Comparison of ENCODE assay signal across 8 cellular contexts in the genomic region with DNA sequence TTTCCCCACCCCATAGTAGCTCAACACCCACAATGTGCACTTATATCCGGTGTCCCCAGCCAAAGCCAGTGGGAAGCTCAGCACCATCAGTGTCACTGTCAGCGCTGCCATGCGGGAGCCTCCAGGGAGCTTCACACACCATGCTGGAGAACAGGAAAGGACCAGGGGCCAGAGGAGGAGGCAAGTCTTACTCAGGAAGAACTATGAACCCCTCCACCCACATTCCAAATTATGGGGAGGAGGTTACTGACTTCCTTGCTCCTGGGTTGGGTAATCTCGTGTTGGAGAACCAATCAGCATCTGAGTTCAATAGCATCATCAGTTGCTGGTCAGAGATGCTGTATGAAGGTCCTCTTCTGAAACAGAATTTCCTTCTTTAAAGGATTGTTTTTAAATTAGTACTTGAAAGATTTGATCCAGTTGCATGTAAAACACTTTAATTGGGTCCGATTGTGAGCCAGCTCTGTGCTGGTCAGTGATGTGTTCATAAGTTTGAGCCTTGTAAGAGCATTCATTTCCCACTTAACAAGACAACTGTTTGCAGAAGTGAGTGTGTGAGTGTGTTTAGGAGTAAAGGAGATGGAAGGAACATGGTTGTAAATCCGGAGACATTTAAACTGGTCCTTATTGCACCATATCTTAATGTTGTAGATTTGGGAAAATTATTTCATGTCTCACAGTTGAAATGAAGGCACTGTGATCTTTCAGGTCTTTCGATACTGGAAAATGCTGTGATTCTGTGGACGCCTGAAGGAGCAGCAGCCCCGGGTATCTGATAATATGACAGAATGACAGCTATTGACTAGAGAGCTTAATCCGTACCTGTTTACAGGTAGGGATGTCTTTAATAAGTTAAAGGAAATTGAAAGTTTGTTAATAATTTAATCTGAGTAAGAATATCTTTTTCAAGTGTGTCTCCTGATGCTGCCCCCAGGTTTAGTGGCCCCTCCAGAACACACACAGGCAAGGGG.
DNase-seq lines count a peak whose midpoint lies in the region; ATAC-seq, FAIRE-seq and TF ChIP-seq lines count a peak whose summit lies in the region.
"Not testable (repeated sequence)": the region's sequence is repeated elsewhere in the genome, so short reads cannot be mapped to it uniquely, and the experiment has no call there.

No MANE protein-coding gene starts in this region.

- not testable (repeated sequence) for TF ChIP-seq CTCF in DND-41 (IDR thresholded peaks at IDR 0.05; ENCODE audit: borderline replicate concordance, extremely low read depth, low read length, poor library complexity, severe bottlenecking); RWPE1 (conservative IDR thresholded peaks at IDR 0.05; ENCODE audit: low read depth)

- H3K79me2 ChIP-seq in DND-41 (ENCODE audit: insufficient read depth, low read length) = not testable (repeated sequence)

- not testable (repeated sequence) for TF ChIP-seq POLR2A in H54 (IDR thresholded peaks at IDR 0.05; ENCODE audit: low read depth, low read length)

- not testable (repeated sequence) for H4K20me1 ChIP-seq in DND-41 (ENCODE audit: insufficient read depth, low read length)

- not testable (repeated sequence) for H3K4me3 Mint-ChIP-seq in central memory CD8-positive, alpha-beta T cell

- not testable (repeated sequence) for H3K36me3 ChIP-seq in DND-41 (ENCODE audit: insufficient read depth, low read length)

- not testable (repeated sequence) for H3K4me1 ChIP-seq in DND-41 (ENCODE audit: insufficient read depth, low read length)

- peaks cover 11% of the 10 kb centered on the region for H3K4me1 Mint-ChIP-seq in central memory CD8-positive, alpha-beta T cell

- CTCF ChIA-PET in RWPE1 (lab: Yijun Ruan, JAX) = not testable (repeated sequence)

- not testable (repeated sequence) for H3K4me3 ChIP-seq in DND-41 (ENCODE audit: low read depth in 1 of 2, low read length in 2 of 2)

- POLR2A ChIA-PET in RWPE1 (lab: Yijun Ruan, JAX; ENCODE audit: low non-redundant PET) = not testable (repeated sequence)

- not testable (repeated sequence) for H3K9me3 Mint-ChIP-seq in central memory CD8-positive, alpha-beta T cell

- ATAC-seq in DND-41 (ENCODE audit: insufficient read depth, low read depth) (peak; percentile 72), GM19043 (IDR thresholded peaks at IDR 0.05; ENCODE audit: low read depth, unreplicated experiment) (peak; percentile 93), HG03280 (IDR thresholded peaks at IDR 0.05; ENCODE audit: unreplicated experiment) (peak; percentile 98)
- ATAC-seq in central memory CD8-positive, alpha-beta T cell (replicated peaks; ENCODE audit: extremely low read depth, poor library complexity, severe bottlenecking) = peak; percentile 97
- peak; percentile 87 for ATAC-seq in stimulated activated naive CD8-positive, alpha-beta T cell treated with anti-CD3 and anti-CD28 coated beads, Interleukin-15, Interleukin-2, amounts not matched to agents 100 U/mL and 50 U/mL, for 24 hours

- H3K27me3 Mint-ChIP-seq in central memory CD8-positive, alpha-beta T cell = peaks cover 53% of the 10 kb centered on the region

- not testable (repeated sequence) for H3K27ac ChIP-seq in DND-41 (ENCODE audit: low read length); RWPE1

- peak; percentile 95 for FAIRE-seq in H54 (lab: Jason Lieb, UNC)

- H3K4me2 ChIP-seq in DND-41 (ENCODE audit: insufficient read depth, low read length) = not testable (repeated sequence)

- H2AFZ ChIP-seq in DND-41 (ENCODE audit: low read depth, low read length) = not testable (repeated sequence)

- not testable (repeated sequence) for H3K36me3 Mint-ChIP-seq in central memory CD8-positive, alpha-beta T cell (ENCODE audit: insufficient read depth)

- not testable (repeated sequence) for H3K9me3 ChIP-seq in DND-41 (ENCODE audit: insufficient read depth, low read length, severe bottlenecking)

- not testable (repeated sequence) for DNase-seq in DND-41; H54 (ENCODE audit: insufficient read length, low spot score); central memory CD8-positive, alpha-beta T cell (ENCODE audit: low spot score in 2 of 2); stimulated activated naive CD8-positive, alpha-beta T cell treated with anti-CD3 and anti-CD28 coated beads, Interleukin-15, Interleukin-2, amounts not matched to agents 100 U/mL and 50 U/mL, for 24 hours
- peak; percentile 42 for DNase-seq in RWPE1 (ENCODE audit: low spot score)
- peak; percentile 2 for DNase-seq in kidney tubule cell (ENCODE audit: low spot score)

- H3K27ac Mint-ChIP-seq in central memory CD8-positive, alpha-beta T cell (ENCODE audit: low read depth) = peak overlapping the region; percentile 86

- peaks cover 14% of the 10 kb centered on the region for H3K27me3 ChIP-seq in DND-41 (ENCODE audit: insufficient read depth, low read length, poor library complexity)

- H3K9ac ChIP-seq in DND-41 (ENCODE audit: low read depth, low read length) = not testable (repeated sequence)
